ENCODE assay signal across 2 cellular contexts in the genomic region with DNA sequence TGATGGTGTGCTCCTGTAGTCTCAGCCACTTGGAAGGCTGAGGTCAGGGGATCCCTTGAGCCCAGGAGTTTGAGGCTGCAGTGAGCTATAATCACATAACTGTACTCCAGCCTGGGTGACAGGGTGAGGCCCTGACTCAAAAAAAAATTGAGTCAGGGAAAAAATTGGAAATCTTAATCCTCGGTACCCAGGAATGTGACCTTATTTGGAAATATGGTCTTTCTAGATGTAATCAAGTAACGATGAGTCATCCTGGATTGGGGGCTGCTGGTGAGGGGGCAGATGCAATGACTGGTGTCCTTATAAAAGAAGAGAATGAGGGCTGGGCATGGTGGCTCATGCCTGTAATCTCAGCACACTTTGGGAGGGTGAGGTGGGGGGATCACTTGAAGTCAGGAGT. TPM values are rescaled to one million over a fixed set of nuclear protein-coding genes. Genes with fewer than 3 reads are reported as not detected.
"Had no signal": no experiment of that assay in that cellular context is flagged by ENCODE, and none has a peak within 500 bp of the region (broad histone marks: within the 10 kb centered on the region; RNA-seq: fewer than 3 reads in every experiment).

No MANE protein-coding gene starts in this region.

RNA-seq across cellular contexts. Expression of a gene that starts 33.8 kb away (rescaled TPM):
- total RNA-seq: G401, GM12878 had no signal
